13 cellular contexts compared by ENCODE assay signal in genomic region chr4:138672393-138672976, GRCh38.
DNase-seq lines count a peak whose midpoint lies in the region; ATAC-seq and TF ChIP-seq lines count a peak whose summit lies in the region.
"Had no signal": no experiment of that assay in that cellular context is flagged by ENCODE, and none has a peak within 500 bp of the region (broad histone marks: within the 10 kb centered on the region; RNA-seq: fewer than 3 reads in every experiment).

No MANE protein-coding gene starts in this region.

- no peaks in the 10 kb centered on the region for H3K9me3 ChIP-seq in Karpas-422 (ENCODE audit: low read length)

- H3K27ac ChIP-seq in Karpas-422 (ENCODE audit: low read length) (no peak overlapping the region), foreskin keratinocyte (no peak overlapping the region)

- DNase-seq in Karpas-422 (no peak), sciatic nerve (ENCODE audit: low spot score) (no peak), foreskin keratinocyte (no peak)
- no peak for DNase-seq in activated CD4-positive, CD25-positive, alpha-beta regulatory T cell treated with anti-CD3 and anti-CD28 coated beads, Interleukin-2, amount 50 U/mL, for 72 hours
- DNase-seq: activated naive CD4-positive, alpha-beta T cell treated with anti-CD3 and anti-CD28 coated beads for 36 hours; CD4-positive, alpha-beta T cell; GF-D8; KG1; NCI-H1930; retina had no signal

- H3K27me3 ChIP-seq in Karpas-422 (ENCODE audit: low read length) (no peaks in the 10 kb centered on the region), foreskin keratinocyte (peaks cover 15% of the 10 kb centered on the region)

- H3K36me3 ChIP-seq in Karpas-422 (ENCODE audit: insufficient read depth, low read length): no peaks in the 10 kb centered on the region

- H3K9ac ChIP-seq in Karpas-422 (ENCODE audit: low read length): no peak overlapping the region

- TF ChIP-seq CTCF in foreskin keratinocyte (conservative IDR thresholded peaks at IDR 0.05): no peak

- no peaks in the 10 kb centered on the region for H3K9me2 ChIP-seq in Karpas-422 (replicated peaks; ENCODE audit: insufficient read depth, low read length)

- H3K4me2 ChIP-seq in Karpas-422 (ENCODE audit: low read depth, low read length, poor library complexity, severe bottlenecking): peak overlapping the region; percentile 14

- intact Hi-C loops in sciatic nerve (cut with DNase I): loop anchor here (10.0 kb wide), 1 partner anchor 1418 kb away; no protein-coding TSS in a partner anchor

- ATAC-seq in GM18907 (IDR thresholded peaks at IDR 0.05; ENCODE audit: unreplicated experiment): peak; percentile 45
- peak; percentile 62 for ATAC-seq in HG02623 (IDR thresholded peaks at IDR 0.05; ENCODE audit: unreplicated experiment)
- ATAC-seq in sciatic nerve: peak; percentile 59
- no peak for ATAC-seq in foreskin keratinocyte
- ATAC-seq in GM21528 (IDR thresholded peaks at IDR 0.05; ENCODE audit: low FRiP score, unreplicated experiment): no peak

- H3K4me1 ChIP-seq in Karpas-422 (ENCODE audit: low read length) (peaks cover 82% of the 10 kb centered on the region), foreskin keratinocyte (no peaks in the 10 kb centered on the region)

- H2AFZ ChIP-seq in Karpas-422 (ENCODE audit: low read length): no peak overlapping the region

- H3K4me3 ChIP-seq in Karpas-422 (ENCODE audit: low read length): no peak overlapping the region

- no peaks in the 10 kb centered on the region for H3K79me2 ChIP-seq in Karpas-422 (ENCODE audit: low read length)

- no peaks in the 10 kb centered on the region for H4K20me1 ChIP-seq in Karpas-422 (ENCODE audit: insufficient read depth, low read depth, low read length)

Comparison
In these comparisons a context has a peak if more than half of its experiments do, and no peak if none do; other contexts are left out.
1. ATAC-seq: peak in GM18907 (single experiment), HG02623 (single experiment) and sciatic nerve (single experiment); none in foreskin keratinocyte (single experiment) and GM21528 (single experiment).